ENCODE assay signal across 26 cellular contexts in the genomic region with DNA sequence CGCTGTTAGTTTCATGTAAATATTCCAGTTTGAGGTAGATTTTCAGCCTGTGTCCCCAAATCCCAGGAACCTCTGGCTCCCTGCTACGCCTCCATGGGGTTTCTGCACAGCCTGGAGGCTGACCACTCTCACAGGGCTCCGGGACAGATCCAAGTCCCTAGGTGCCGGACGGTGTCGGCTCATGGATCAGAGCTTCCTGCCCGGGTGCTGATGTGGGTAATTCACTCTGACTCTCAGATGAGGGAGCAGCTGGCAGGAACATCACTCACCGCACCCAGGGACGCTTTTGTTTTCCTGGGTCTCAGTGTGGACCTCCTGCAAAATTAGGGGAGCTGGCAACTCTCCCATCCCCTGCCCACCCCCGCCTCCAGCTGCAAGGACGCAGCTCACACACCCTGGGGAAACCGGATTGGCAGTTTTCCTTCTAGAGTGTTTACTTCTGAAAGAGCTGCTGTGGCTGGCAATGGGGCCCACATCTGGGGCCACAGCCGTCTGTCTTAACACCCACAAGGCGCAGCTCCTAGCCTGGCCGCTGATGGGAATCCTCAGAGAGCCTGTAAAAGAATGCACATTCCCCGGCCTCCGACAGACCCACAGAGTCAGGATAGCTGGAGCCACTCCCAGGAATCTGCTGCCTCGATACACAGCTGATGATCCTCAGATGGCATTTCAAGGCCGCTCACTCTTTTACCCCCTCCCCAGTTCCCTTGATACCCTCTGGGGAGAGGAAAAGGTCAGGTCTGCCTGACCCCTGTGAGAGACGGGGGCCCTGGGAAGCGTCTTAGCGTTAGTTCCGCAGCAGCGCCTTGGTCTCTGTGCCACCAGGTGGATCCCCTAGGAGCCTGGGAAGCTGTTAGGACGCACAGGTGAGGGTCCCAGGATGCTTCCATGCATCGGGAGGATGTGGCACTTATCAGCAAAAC.
DNase-seq lines count a peak whose midpoint lies in the region; ATAC-seq and TF ChIP-seq lines count a peak whose summit lies in the region.
"Had no signal": no experiment of that assay in that cellular context is flagged by ENCODE, and none has a peak within 500 bp of the region (broad histone marks: within the 10 kb centered on the region; RNA-seq: fewer than 3 reads in every experiment).

No MANE protein-coding gene starts in this region.

- intact Hi-C loops in natural killer cell (cut with micrococcal nuclease): no loop called here

- peak overlapping the region; percentile 19 for H3K18ac ChIP-seq in neuronal stem cell (ENCODE audit: low read length)

- DNase-seq in COR-L47 (lab: John Stamatoyannopoulos, UW) (peak; percentile 88), NCI-H2171 treated with DMSO at 0.1 percent for 48 hours (lab: John Stamatoyannopoulos, UW) (peak; percentile 28), endodermal cell (peak; percentile 46), neuronal stem cell (ENCODE audit: low spot score) (no peak), NCI-H524 treated with DMSO at 0.1 percent for 48 hours (lab: John Stamatoyannopoulos, UW) (no peak), natural killer cell (no peak)
- DNase-seq: activated CD4-positive, alpha-beta T cell treated with anti-CD3 and anti-CD28 coated beads, Interleukin-2, amount 50 U/mL, for 4 hours; activated gamma-delta T cell; foreskin fibroblast; HCEC 1CT; hypothalamus; islet precursor cell; NCI-H1436; SK-N-SH; uterus had no signal

- H3K9ac ChIP-seq in endodermal cell (ENCODE audit: extremely low read depth, low read length, poor library complexity, severe bottlenecking): no peak overlapping the region
- H3K9ac ChIP-seq in neuronal stem cell (ENCODE audit: low read depth, low read length, poor library complexity): no peak overlapping the region
- H3K9ac ChIP-seq: SK-N-SH had no signal

- H3K4me1 Mint-ChIP-seq in endodermal cell: no peaks in the 10 kb centered on the region
- H3K4me1 Mint-ChIP-seq in natural killer cell: peaks cover 0 to 4% of the 10 kb centered on the region in 2 donors

- no peaks in the 10 kb centered on the region for H3K36me3 ChIP-seq in endodermal cell (ENCODE audit: control insufficient read depth, insufficient read depth, low read length)
- no peaks in the 10 kb centered on the region for H3K36me3 ChIP-seq in neuronal stem cell (replicated peaks in 1 of 2; ENCODE audit: control insufficient read depth in 2 of 2, insufficient read depth in 2 of 2, low read length in 2 of 2)
- H3K36me3 ChIP-seq: breast epithelium, prostate gland, uterus had no signal

- WGBS in endodermal cell (ENCODE audit: insufficient coverage in 1 of 2, insufficient read length in 1 of 2), 2 experiments: 88 to 93% methylated on average over 11 to 26 of the region's 26 CpGs
- no CpG with 5 or more reads among the region's 26 CpGs for WGBS in neuronal stem cell (ENCODE audit: extremely low coverage in 2 of 2, insufficient read length in 2 of 2, insufficient replicate concordance in 1 of 2), 2 donors

- H3K27me3 ChIP-seq in endodermal cell (ENCODE audit: control insufficient read depth, insufficient read depth, low read length, poor library complexity, severe bottlenecking) (no peaks in the 10 kb centered on the region), neuronal stem cell (ENCODE audit: control insufficient read depth in 3 of 3, insufficient read depth in 3 of 3, low read depth in 1 of 3, low read length in 3 of 3) (no peaks in the 10 kb centered on the region)
- H3K27me3 ChIP-seq: breast epithelium, uterus had no signal

- H3K36me3 Mint-ChIP-seq in endodermal cell (ENCODE audit: low read depth): no peaks in the 10 kb centered on the region
- H3K36me3 Mint-ChIP-seq in natural killer cell: no peaks in the 10 kb centered on the region

- no peak overlapping the region for H2BK5ac ChIP-seq in neuronal stem cell (ENCODE audit: low read length)

- no peak for ATAC-seq in HG03139 (IDR thresholded peaks at IDR 0.05; ENCODE audit: unreplicated experiment)
- no peak for ATAC-seq in natural killer cell
- no peak for ATAC-seq in HG03432 (IDR thresholded peaks at IDR 0.05; ENCODE audit: unreplicated experiment)

- no peak overlapping the region for H2AFZ ChIP-seq in neuronal stem cell (ENCODE audit: low read length)

- H3K14ac ChIP-seq in neuronal stem cell (ENCODE audit: low read length): peak overlapping the region; percentile 47

- H3K9me3 Mint-ChIP-seq in endodermal cell (no peaks in the 10 kb centered on the region), natural killer cell (no peaks in the 10 kb centered on the region)

- H3K4me1 ChIP-seq in endodermal cell (ENCODE audit: control insufficient read depth, insufficient read depth, low read length) (no peaks in the 10 kb centered on the region), neuronal stem cell (ENCODE audit: control insufficient read depth in 2 of 2, insufficient read depth in 1 of 2, low read depth in 1 of 2, low read length in 2 of 2) (no peaks in the 10 kb centered on the region)
- H3K4me1 ChIP-seq: breast epithelium, prostate gland, uterus had no signal

- no peak overlapping the region for H3K4me3 Mint-ChIP-seq in endodermal cell
- no peak overlapping the region for H3K4me3 Mint-ChIP-seq in natural killer cell
- H3K4me3 Mint-ChIP-seq: dendritic cell treated with granulocyte-macrophage colony-stimulating factor and Interleukin-4, amounts not matched to agents 40 ng/mL and 50 ng/mL, for 4 days; nephron; T-helper 2 cell treated with Interferon-gamma antibody and Interleukin-4, amounts not matched to agents 5 μg/mL and 100 μg/mL, for 36 hours had no signal

- no peak overlapping the region for H2BK15ac ChIP-seq in neuronal stem cell (ENCODE audit: low read length)

- peak overlapping the region; percentile 4 for H2BK120ac ChIP-seq in neuronal stem cell (ENCODE audit: low read depth, low read length)

- no peak overlapping the region for H3K4me2 ChIP-seq in neuronal stem cell (ENCODE audit: insufficient read depth, low read length, poor library complexity, severe bottlenecking)
- H3K4me2 ChIP-seq: SK-N-SH, smooth muscle cell had no signal

- H3K9me3 ChIP-seq in endodermal cell (ENCODE audit: control insufficient read depth, low read length) (no peaks in the 10 kb centered on the region), neuronal stem cell (replicated peaks in 1 of 2; ENCODE audit: control insufficient read depth in 2 of 2, insufficient read depth in 1 of 2, low read depth in 1 of 2, low read length in 2 of 2) (peaks cover 0 to 3% of the 10 kb centered on the region in 2 donors)
- H3K9me3 ChIP-seq: breast epithelium, prostate gland, SK-N-SH, uterus had no signal

- no peak overlapping the region for H3K27ac ChIP-seq in endodermal cell (ENCODE audit: low read depth, low read length)
- H3K27ac ChIP-seq in neuronal stem cell (replicated peaks; ENCODE audit: low read length): no peak overlapping the region
- H3K27ac ChIP-seq: C4-2B, epithelial cell of prostate, prostate gland, uterus had no signal

- no peaks in the 10 kb centered on the region for H3K79me1 ChIP-seq in neuronal stem cell (ENCODE audit: low read depth, low read length)

- no peak overlapping the region for H4K91ac ChIP-seq in neuronal stem cell (ENCODE audit: low read depth, low read length, poor library complexity)

- H3K4me3 ChIP-seq in endodermal cell (ENCODE audit: low read length) (no peak overlapping the region), neuronal stem cell (ENCODE audit: low read length in 2 of 2) (no peak overlapping the region)
- H3K4me3 ChIP-seq: breast epithelium, lung, prostate gland, smooth muscle cell, uterus had no signal

- H4K8ac ChIP-seq in neuronal stem cell (ENCODE audit: low read depth, low read length): no peak overlapping the region

- H3K27me3 Mint-ChIP-seq in endodermal cell (ENCODE audit: insufficient read depth) (peaks cover 16% of the 10 kb centered on the region), natural killer cell (ENCODE audit: low read depth in 2 of 2) (peaks cover 5 to 6% of the 10 kb centered on the region in 2 donors)

- TF ChIP-seq CTCF in endodermal cell (conservative IDR thresholded peaks at IDR 0.05) (no peak), natural killer cell (IDR thresholded peaks at IDR 0.05) (no peak)

- H3K4ac ChIP-seq in neuronal stem cell (ENCODE audit: low read length): no peak overlapping the region

- H3K23ac ChIP-seq in neuronal stem cell (ENCODE audit: low read depth, low read length, poor library complexity): no peak overlapping the region

- H2AK5ac ChIP-seq in neuronal stem cell (ENCODE audit: low read depth, low read length): peak overlapping the region; percentile 48

- no peak overlapping the region for H2BK12ac ChIP-seq in neuronal stem cell (ENCODE audit: low read length)

- H3K27ac Mint-ChIP-seq in endodermal cell (no peak overlapping the region), natural killer cell (no peak overlapping the region)
- H3K27ac Mint-ChIP-seq: dendritic cell treated with granulocyte-macrophage colony-stimulating factor and Interleukin-4, amounts not matched to agents 40 ng/mL and 50 ng/mL, for 4 days; nephron; T-helper 2 cell treated with Interferon-gamma antibody and Interleukin-4, amounts not matched to agents 5 μg/mL and 100 μg/mL, for 36 hours had no signal

Comparison
In these comparisons a context has a peak if more than half of its experiments do, and no peak if none do; other contexts are left out.
1. DNase-seq: peak in COR-L47 (single experiment), NCI-H2171 treated with DMSO at 0.1 percent for 48 hours (single experiment) and endodermal cell (single experiment); none in neuronal stem cell (single experiment), NCI-H524 treated with DMSO at 0.1 percent for 48 hours (single experiment) and natural killer cell (single experiment).